1 cellular context compared by ENCODE assay signal in the genomic region with DNA sequence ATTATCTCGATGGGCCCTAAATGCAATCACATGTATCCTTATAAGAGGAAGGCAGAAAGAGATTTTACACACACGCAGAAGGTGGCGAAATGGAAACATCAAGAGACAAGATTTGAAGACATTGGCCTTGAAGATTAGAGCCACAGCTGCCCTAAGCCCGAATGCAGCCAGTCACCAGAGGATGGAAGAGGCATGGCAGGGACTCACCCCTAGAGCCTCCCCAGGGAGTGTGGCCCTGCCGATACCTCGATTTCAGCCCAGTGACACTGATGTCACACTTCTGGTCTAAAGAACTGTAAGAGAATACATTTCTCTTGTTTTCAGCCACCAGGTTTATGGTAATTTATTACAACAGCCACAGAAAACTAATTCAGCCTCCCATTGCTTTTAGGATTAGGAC.
TF ChIP-seq lines count a peak whose summit lies in the region.

No MANE protein-coding gene starts in this region.

TF ChIP-seq in GM23338, 12 proteins besides CTCF, POLR2A, EP300 and RAD21 (continued from another document):
- TF ChIP-seq, protein P1, sequence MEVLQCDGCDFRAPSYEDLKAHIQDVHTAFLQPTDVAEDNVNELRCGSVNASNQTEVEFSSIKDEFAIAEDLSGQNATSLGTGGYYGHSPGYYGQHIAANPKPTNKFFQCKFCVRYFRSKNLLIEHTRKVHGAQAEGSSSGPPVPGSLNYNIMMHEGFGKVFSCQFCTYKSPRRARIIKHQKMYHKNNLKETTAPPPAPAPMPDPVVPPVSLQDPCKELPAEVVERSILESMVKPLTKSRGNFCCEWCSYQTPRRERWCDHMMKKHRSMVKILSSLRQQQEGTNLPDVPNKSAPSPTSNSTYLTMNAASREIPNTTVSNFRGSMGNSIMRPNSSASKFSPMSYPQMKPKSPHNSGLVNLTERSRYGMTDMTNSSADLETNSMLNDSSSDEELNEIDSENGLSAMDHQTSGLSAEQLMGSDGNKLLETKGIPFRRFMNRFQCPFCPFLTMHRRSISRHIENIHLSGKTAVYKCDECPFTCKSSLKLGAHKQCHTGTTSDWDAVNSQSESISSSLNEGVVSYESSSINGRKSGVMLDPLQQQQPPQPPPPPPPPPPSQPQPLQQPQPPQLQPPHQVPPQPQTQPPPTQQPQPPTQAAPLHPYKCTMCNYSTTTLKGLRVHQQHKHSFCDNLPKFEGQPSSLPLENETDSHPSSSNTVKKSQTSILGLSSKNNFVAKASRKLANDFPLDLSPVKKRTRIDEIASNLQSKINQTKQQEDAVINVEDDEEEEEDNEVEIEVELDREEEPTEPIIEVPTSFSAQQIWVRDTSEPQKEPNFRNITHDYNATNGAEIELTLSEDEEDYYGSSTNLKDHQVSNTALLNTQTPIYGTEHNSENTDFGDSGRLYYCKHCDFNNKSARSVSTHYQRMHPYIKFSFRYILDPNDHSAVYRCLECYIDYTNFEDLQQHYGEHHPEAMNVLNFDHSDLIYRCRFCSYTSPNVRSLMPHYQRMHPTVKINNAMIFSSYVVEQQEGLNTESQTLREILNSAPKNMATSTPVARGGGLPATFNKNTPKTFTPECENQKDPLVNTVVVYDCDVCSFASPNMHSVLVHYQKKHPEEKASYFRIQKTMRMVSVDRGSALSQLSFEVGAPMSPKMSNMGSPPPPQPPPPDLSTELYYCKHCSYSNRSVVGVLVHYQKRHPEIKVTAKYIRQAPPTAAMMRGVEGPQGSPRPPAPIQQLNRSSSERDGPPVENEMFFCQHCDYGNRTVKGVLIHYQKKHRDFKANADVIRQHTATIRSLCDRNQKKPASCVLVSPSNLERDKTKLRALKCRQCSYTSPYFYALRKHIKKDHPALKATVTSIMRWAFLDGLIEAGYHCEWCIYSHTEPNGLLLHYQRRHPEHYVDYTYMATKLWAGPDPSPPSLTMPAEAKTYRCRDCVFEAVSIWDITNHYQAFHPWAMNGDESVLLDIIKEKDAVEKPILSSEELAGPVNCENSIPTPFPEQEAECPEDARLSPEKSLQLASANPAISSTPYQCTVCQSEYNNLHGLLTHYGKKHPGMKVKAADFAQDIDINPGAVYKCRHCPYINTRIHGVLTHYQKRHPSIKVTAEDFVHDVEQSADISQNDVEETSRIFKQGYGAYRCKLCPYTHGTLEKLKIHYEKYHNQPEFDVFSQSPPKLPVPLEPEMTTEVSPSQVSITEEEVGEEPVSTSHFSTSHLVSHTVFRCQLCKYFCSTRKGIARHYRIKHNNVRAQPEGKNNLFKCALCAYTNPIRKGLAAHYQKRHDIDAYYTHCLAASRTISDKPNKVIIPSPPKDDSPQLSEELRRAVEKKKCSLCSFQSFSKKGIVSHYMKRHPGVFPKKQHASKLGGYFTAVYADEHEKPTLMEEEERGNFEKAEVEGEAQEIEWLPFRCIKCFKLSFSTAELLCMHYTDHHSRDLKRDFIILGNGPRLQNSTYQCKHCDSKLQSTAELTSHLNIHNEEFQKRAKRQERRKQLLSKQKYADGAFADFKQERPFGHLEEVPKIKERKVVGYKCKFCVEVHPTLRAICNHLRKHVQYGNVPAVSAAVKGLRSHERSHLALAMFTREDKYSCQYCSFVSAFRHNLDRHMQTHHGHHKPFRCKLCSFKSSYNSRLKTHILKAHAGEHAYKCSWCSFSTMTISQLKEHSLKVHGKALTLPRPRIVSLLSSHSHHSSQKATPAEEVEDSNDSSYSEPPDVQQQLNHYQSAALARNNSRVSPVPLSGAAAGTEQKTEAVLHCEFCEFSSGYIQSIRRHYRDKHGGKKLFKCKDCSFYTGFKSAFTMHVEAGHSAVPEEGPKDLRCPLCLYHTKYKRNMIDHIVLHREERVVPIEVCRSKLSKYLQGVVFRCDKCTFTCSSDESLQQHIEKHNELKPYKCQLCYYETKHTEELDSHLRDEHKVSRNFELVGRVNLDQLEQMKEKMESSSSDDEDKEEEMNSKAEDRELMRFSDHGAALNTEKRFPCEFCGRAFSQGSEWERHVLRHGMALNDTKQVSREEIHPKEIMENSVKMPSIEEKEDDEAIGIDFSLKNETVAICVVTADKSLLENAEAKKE (CRISPR knock-in tag; IDR thresholded peaks at IDR 0.05), result no peak
- TF ChIP-seq ZNF331 (CRISPR knock-in tag; IDR thresholded peaks at IDR 0.05; ENCODE audit: low read depth) (no peak), POLR2AphosphoS5 (IDR thresholded peaks at IDR 0.05; ENCODE audit: low read depth) (no peak), JUNB (IDR thresholded peaks at IDR 0.05; ENCODE audit: unreplicated experiment) (no peak), ZNF114 (CRISPR knock-in tag; IDR thresholded peaks at IDR 0.05) (no peak), CREB1 (CRISPR knock-in tag; IDR thresholded peaks at IDR 0.05; ENCODE audit: low read depth) (no peak)
- TF ChIP-seq, protein P2, sequence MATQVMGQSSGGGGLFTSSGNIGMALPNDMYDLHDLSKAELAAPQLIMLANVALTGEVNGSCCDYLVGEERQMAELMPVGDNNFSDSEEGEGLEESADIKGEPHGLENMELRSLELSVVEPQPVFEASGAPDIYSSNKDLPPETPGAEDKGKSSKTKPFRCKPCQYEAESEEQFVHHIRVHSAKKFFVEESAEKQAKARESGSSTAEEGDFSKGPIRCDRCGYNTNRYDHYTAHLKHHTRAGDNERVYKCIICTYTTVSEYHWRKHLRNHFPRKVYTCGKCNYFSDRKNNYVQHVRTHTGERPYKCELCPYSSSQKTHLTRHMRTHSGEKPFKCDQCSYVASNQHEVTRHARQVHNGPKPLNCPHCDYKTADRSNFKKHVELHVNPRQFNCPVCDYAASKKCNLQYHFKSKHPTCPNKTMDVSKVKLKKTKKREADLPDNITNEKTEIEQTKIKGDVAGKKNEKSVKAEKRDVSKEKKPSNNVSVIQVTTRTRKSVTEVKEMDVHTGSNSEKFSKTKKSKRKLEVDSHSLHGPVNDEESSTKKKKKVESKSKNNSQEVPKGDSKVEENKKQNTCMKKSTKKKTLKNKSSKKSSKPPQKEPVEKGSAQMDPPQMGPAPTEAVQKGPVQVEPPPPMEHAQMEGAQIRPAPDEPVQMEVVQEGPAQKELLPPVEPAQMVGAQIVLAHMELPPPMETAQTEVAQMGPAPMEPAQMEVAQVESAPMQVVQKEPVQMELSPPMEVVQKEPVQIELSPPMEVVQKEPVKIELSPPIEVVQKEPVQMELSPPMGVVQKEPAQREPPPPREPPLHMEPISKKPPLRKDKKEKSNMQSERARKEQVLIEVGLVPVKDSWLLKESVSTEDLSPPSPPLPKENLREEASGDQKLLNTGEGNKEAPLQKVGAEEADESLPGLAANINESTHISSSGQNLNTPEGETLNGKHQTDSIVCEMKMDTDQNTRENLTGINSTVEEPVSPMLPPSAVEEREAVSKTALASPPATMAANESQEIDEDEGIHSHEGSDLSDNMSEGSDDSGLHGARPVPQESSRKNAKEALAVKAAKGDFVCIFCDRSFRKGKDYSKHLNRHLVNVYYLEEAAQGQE (IDR thresholded peaks at IDR 0.05; ENCODE audit: unreplicated experiment), result no peak
TF ChIP-seq in GM23338: peak in this region for 0.
